41 cellular contexts compared by ENCODE assay signal in genomic region chr13:103104340-103104739, GRCh38. TPM values are rescaled to one million over a fixed set of nuclear protein-coding genes. Genes with fewer than 3 reads are reported as not detected.
"Had no signal": no experiment of that assay in that cellular context is flagged by ENCODE, and none has a peak within 500 bp of the region (broad histone marks: within the 10 kb centered on the region; RNA-seq: fewer than 3 reads in every experiment).

No MANE protein-coding gene starts in this region.

- H3K4me1 Mint-ChIP-seq: activated CD4-positive, alpha-beta T cell treated with anti-CD3 and anti-CD28 coated beads for 36 hours; activated CD8-positive, alpha-beta memory T cell treated with anti-CD3 and anti-CD28 coated beads, Interleukin-2, amount 10 ng/mL, durations not matched to agents 7 days and 5 days; central memory CD8-positive, alpha-beta T cell; nephron; stimulated activated memory B cell treated with anti-CD40 and anti-IgM and Interleukin-4, amounts not matched to agents 10 μg/mL and 1 μg/mL and 100 μg/mL, for 72 hours; stimulated activated naive CD8-positive, alpha-beta T cell treated with anti-CD3 and anti-CD28 coated beads, Interleukin-15, amount 100 ng/mL, for 72 hours had no signal

- H3K4me3 ChIP-seq: esophagus squamous epithelium, heart right ventricle, lower lobe of right lung, mucosa of descending colon, ovary, prostate gland, skin epidermis, vagina had no signal

- H3K27ac Mint-ChIP-seq: activated CD4-positive, alpha-beta T cell treated with anti-CD3 and anti-CD28 coated beads for 36 hours; activated CD8-positive, alpha-beta memory T cell treated with anti-CD3 and anti-CD28 coated beads, Interleukin-2, amount 10 ng/mL, durations not matched to agents 7 days and 5 days; activated CD8-positive, alpha-beta T cell treated with anti-CD3 and anti-CD28 coated beads, Interleukin-2, amount 10 ng/mL, durations not matched to agents 7 days and 5 days; activated naive CD8-positive, alpha-beta T cell; activated T-cell treated with anti-CD3 and anti-CD28 coated beads, Interleukin-2, amount 50 U/mL, for 72 hours; nephron; stimulated activated memory B cell treated with anti-CD40 and anti-IgM and Interleukin-4, amounts not matched to agents 10 μg/mL and 1 μg/mL and 100 μg/mL, for 72 hours; stimulated activated naive CD8-positive, alpha-beta T cell treated with anti-CD3 and anti-CD28 coated beads, Interleukin-15, amount 100 ng/mL, for 72 hours; T-helper 2 cell treated with Interferon-gamma antibody and Interleukin-4, amounts not matched to agents 5 μg/mL and 100 μg/mL, for 36 hours; type B pancreatic cell had no signal

- H3K27ac ChIP-seq: epithelial cell of prostate, esophagus squamous epithelium, heart right ventricle, lower lobe of right lung, neutrophil, ovary, prostate gland, skin epidermis, vagina had no signal

- DNase-seq: activated CD4-positive, alpha-beta T cell treated with anti-CD3 and anti-CD28 coated beads for 36 hours; activated CD4-positive, CD25-positive, alpha-beta regulatory T cell; activated CD8-positive, alpha-beta memory T cell treated with anti-CD3 and anti-CD28 coated beads, Interleukin-2, amount 10 ng/mL, durations not matched to agents 7 days and 5 days; activated CD8-positive, alpha-beta T cell treated with anti-CD3 and anti-CD28 coated beads, Interleukin-2, amount 10 ng/mL, durations not matched to agents 7 days and 5 days; activated effector memory CD4-positive, alpha-beta T cell treated with Interleukin-2 at 50 U/mL for 16 hours; activated naive CD4-positive, alpha-beta T cell treated with Interleukin-2 at 50 U/mL for 16 hours; activated T-cell treated with anti-CD3 and anti-CD28 coated beads, Interleukin-2, amount 50 U/mL, for 72 hours; anterior cingulate cortex; dermis blood vessel endothelial cell; effector CD4-positive, alpha-beta T cell; esophagus squamous epithelium; foreskin melanocyte; heart right ventricle; lower lobe of right lung; mucosa of descending colon; ovary; retina; stimulated activated CD4-positive, alpha-beta T cell treated with anti-CD3 and anti-CD28 coated beads, Interleukin-4, amount 100 ng/mL, for 4 hours; stimulated activated CD8-positive, alpha-beta memory T cell treated with anti-CD3 and anti-CD28 coated beads, Interleukin-4, amount 100 ng/mL, for 48 hours; stimulated activated naive CD8-positive, alpha-beta T cell treated with anti-CD3 and anti-CD28 coated beads, Interleukin-15, amount 100 ng/mL, for 72 hours; substantia nigra; T-helper 1 cell had no signal

- H3K27me3 Mint-ChIP-seq: activated CD4-positive, alpha-beta T cell treated with anti-CD3 and anti-CD28 coated beads for 36 hours; activated CD8-positive, alpha-beta memory T cell treated with anti-CD3 and anti-CD28 coated beads, Interleukin-2, amount 10 ng/mL, durations not matched to agents 7 days and 5 days; central memory CD8-positive, alpha-beta T cell; stimulated activated memory B cell treated with anti-CD40 and anti-IgM and Interleukin-4, amounts not matched to agents 10 μg/mL and 1 μg/mL and 100 μg/mL, for 72 hours; type B pancreatic cell had no signal

- H3K9me3 ChIP-seq: esophagus squamous epithelium, lower lobe of right lung, mucosa of descending colon, neutrophil, ovary, prostate gland, vagina had no signal

- H3K36me3 ChIP-seq: esophagus squamous epithelium, heart right ventricle, lower lobe of right lung, neutrophil, ovary, prostate gland, vagina had no signal

- FAIRE-seq: bronchial epithelial cell, endometrium had no signal

- H3K9me3 Mint-ChIP-seq: stimulated activated memory B cell treated with anti-CD40 and anti-IgM and Interleukin-4, amounts not matched to agents 10 μg/mL and 1 μg/mL and 100 μg/mL, for 72 hours; stimulated activated naive CD8-positive, alpha-beta T cell treated with anti-CD3 and anti-CD28 coated beads, Interleukin-15, amount 100 ng/mL, for 72 hours; T-helper 2 cell treated with Interferon-gamma antibody and Interleukin-4, amounts not matched to agents 5 μg/mL and 100 μg/mL, for 36 hours had no signal

- H3K4me1 ChIP-seq: esophagus squamous epithelium, lower lobe of right lung, prostate gland, vagina had no signal

- H3K4me3 Mint-ChIP-seq: activated CD4-positive, alpha-beta T cell treated with anti-CD3 and anti-CD28 coated beads for 36 hours; activated CD8-positive, alpha-beta memory T cell treated with anti-CD3 and anti-CD28 coated beads, Interleukin-2, amount 10 ng/mL, durations not matched to agents 7 days and 5 days; activated CD8-positive, alpha-beta T cell treated with anti-CD3 and anti-CD28 coated beads, Interleukin-2, amount 10 ng/mL, durations not matched to agents 7 days and 5 days; activated naive CD8-positive, alpha-beta T cell; activated T-cell treated with anti-CD3 and anti-CD28 coated beads, Interleukin-2, amount 50 U/mL, for 72 hours; central memory CD8-positive, alpha-beta T cell; nephron; stimulated activated memory B cell treated with anti-CD40 and anti-IgM and Interleukin-4, amounts not matched to agents 10 μg/mL and 1 μg/mL and 100 μg/mL, for 72 hours; stimulated activated naive CD8-positive, alpha-beta T cell treated with anti-CD3 and anti-CD28 coated beads, Interleukin-15, amount 100 ng/mL, for 72 hours; T-helper 2 cell treated with Interferon-gamma antibody and Interleukin-4, amounts not matched to agents 5 μg/mL and 100 μg/mL, for 36 hours; type B pancreatic cell had no signal

- H3K27me3 ChIP-seq: esophagus squamous epithelium, heart right ventricle, neutrophil, ovary, vagina had no signal

- H3K36me3 Mint-ChIP-seq: activated CD8-positive, alpha-beta memory T cell treated with anti-CD3 and anti-CD28 coated beads, Interleukin-2, amount 10 ng/mL, durations not matched to agents 7 days and 5 days; activated naive CD8-positive, alpha-beta T cell; stimulated activated memory B cell treated with anti-CD40 and anti-IgM and Interleukin-4, amounts not matched to agents 10 μg/mL and 1 μg/mL and 100 μg/mL, for 72 hours; type B pancreatic cell had no signal

- ATAC-seq: activated CD4-positive, alpha-beta T cell treated with anti-CD3 and anti-CD28 coated beads for 36 hours; activated CD8-positive, alpha-beta memory T cell treated with anti-CD3 and anti-CD28 coated beads, Interleukin-2, amount 10 ng/mL, durations not matched to agents 7 days and 5 days; activated CD8-positive, alpha-beta T cell treated with anti-CD3 and anti-CD28 coated beads, Interleukin-2, amount 10 ng/mL, durations not matched to agents 7 days and 5 days; activated T-cell treated with anti-CD3 and anti-CD28 coated beads, Interleukin-2, amount 50 U/mL, for 72 hours; heart right ventricle; lower lobe of right lung; mucosa of descending colon; sciatic nerve; stimulated activated memory B cell treated with anti-CD40 and anti-IgM and Interleukin-4, amounts not matched to agents 10 μg/mL and 1 μg/mL and 100 μg/mL, for 72 hours; stimulated activated naive CD8-positive, alpha-beta T cell treated with anti-CD3 and anti-CD28 coated beads, Interleukin-15, amount 100 ng/mL, for 72 hours had no signal

RNA-seq across cellular contexts. Expression of gene SLC10A2, which starts 38.1 kb away (rescaled TPM):
- total RNA-seq: activated CD4-positive, alpha-beta T cell treated with anti-CD3 and anti-CD28 coated beads for 36 hours; activated CD8-positive, alpha-beta memory T cell treated with anti-CD3 and anti-CD28 coated beads, Interleukin-2, amount 10 ng/mL, durations not matched to agents 7 days and 5 days; activated CD8-positive, alpha-beta T cell treated with anti-CD3 and anti-CD28 coated beads, Interleukin-2, amount 10 ng/mL, durations not matched to agents 7 days and 5 days; activated T-cell treated with anti-CD3 and anti-CD28 coated beads, Interleukin-2, amount 50 U/mL, for 72 hours; bronchial epithelial cell; dermis blood vessel endothelial cell; esophagus squamous epithelium; glomerular endothelial cell; heart right ventricle; kidney epithelial cell; lower lobe of right lung; mesenteric fat pad; myocyte; prostate gland; sciatic nerve; vagina had no signal
- polyA plus RNA-seq: adipose tissue, heart right ventricle, ovary had no signal
